Comparison of ENCODE assay signal across 9 cellular contexts in the genomic region with DNA sequence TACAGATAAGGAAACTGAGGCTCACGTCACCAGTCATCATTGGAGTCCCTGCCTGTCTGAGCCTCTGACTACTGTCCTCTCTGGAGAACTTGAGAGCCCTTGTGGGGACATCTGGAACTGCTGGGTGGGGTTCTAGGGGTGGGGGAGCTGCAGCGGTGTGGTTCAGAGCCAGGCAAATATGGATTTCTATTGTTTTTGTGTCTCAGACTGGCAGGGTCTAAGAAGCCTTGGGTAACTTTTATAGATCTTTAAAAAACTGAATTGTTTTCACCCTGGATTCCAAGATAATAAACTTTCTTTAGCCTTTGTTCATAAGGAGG. TPM values are rescaled to one million over a fixed set of nuclear protein-coding genes. Genes with fewer than 3 reads are reported as not detected.
DNase-seq lines count a peak whose midpoint lies in the region; ATAC-seq and TF ChIP-seq lines count a peak whose summit lies in the region.
"Had no signal": no experiment of that assay in that cellular context is flagged by ENCODE, and none has a peak within 500 bp of the region (broad histone marks: within the 10 kb centered on the region; RNA-seq: fewer than 3 reads in every experiment).

No MANE protein-coding gene starts in this region.

- H3K36me3 ChIP-seq in cardiac muscle cell (no peaks in the 10 kb centered on the region), Panc1 (ENCODE audit: control insufficient read depth, insufficient read depth, low read length) (no peaks in the 10 kb centered on the region), colonic mucosa (no peaks in the 10 kb centered on the region)
- H3K36me3 ChIP-seq: HAP-1 had no signal

- H3K4me3 Mint-ChIP-seq in nephron progenitor cell = no peak overlapping the region

- TF ChIP-seq CTCF in cardiac muscle cell (IDR thresholded peaks at IDR 0.05; ENCODE audit: low read depth, low read length) = peak; percentile 20
- TF ChIP-seq CTCF in Panc1 (IDR thresholded peaks at IDR 0.05) = no peak
- TF ChIP-seq CTCF in colonic mucosa (IDR thresholded peaks at IDR 0.05) = peak; percentile 32
- peak; percentile 15 for TF ChIP-seq CTCF in nephron progenitor cell (IDR thresholded peaks at IDR 0.05)

- no peaks in the 10 kb centered on the region for H3K36me3 Mint-ChIP-seq in nephron progenitor cell (ENCODE audit: low read depth)

- peaks cover 50% of the 10 kb centered on the region for H3K4me1 Mint-ChIP-seq in nephron progenitor cell

- H3K27me3 Mint-ChIP-seq in nephron progenitor cell (ENCODE audit: low read depth, poor library complexity) = peaks cover 24% of the 10 kb centered on the region

- CTCF ChIA-PET in Panc1 (lab: Charles Lee) = interaction anchor here (0.6 to 1.3 kb wide), 3 partner anchors 30 to 52 kb away, joined by 3 to 5 read pairs (median 3); no protein-coding TSS in a partner anchor

- ATAC-seq in Right ventricle myocardium inferior = no peak
- ATAC-seq in Panc1 = peak; percentile 74
- ATAC-seq in GM21381 (IDR thresholded peaks at IDR 0.05; ENCODE audit: unreplicated experiment) = no peak
- no peak for ATAC-seq in GM18868 (IDR thresholded peaks at IDR 0.05; ENCODE audit: unreplicated experiment)

- no TSS peak for BruUV-seq in Panc1 (replicated peaks; lab: Mats Ljungman, UMichigan)

- no peaks in the 10 kb centered on the region for H3K9me3 Mint-ChIP-seq in nephron progenitor cell

- H3K4me3 ChIP-seq in cardiac muscle cell = no peak overlapping the region
- no peak overlapping the region for H3K4me3 ChIP-seq in Panc1 (ENCODE audit: low read depth in 2 of 2, low read length in 2 of 2)
- H3K4me3 ChIP-seq in colonic mucosa = no peak overlapping the region
- H3K4me3 ChIP-seq: HAP-1 had no signal

- H3K9ac ChIP-seq in colonic mucosa (ENCODE audit: low read depth in 2 of 2, low read length in 2 of 2) = peak overlapping the region in 1 of 2 donors; percentile 42

- peak overlapping the region; percentile 95 for H3K27ac Mint-ChIP-seq in nephron progenitor cell

- H3K4me1 ChIP-seq in cardiac muscle cell (ENCODE audit: low read depth) (peaks cover 11% of the 10 kb centered on the region), Panc1 (ENCODE audit: control insufficient read depth, insufficient read depth, low read length) (peaks cover 24% of the 10 kb centered on the region), colonic mucosa (peaks cover 11% of the 10 kb centered on the region)

- intact Hi-C loops in Right ventricle myocardium inferior (cut with DNase I) (no loop called here), Panc1 (cut with micrococcal nuclease; ENCODE audit: unreplicated experiment) (no loop called here), colonic mucosa (cut with DNase I) (no loop called here)

- H3K9me3 ChIP-seq in cardiac muscle cell (ENCODE audit: low read depth) (no peaks in the 10 kb centered on the region), Panc1 (ENCODE audit: control insufficient read depth, insufficient read depth, low read depth, low read length) (no peaks in the 10 kb centered on the region), colonic mucosa (no peaks in the 10 kb centered on the region)
- H3K9me3 ChIP-seq: HAP-1 had no signal

- in situ Hi-C loops in Panc1 (cut with HindIII; ENCODE audit: low pct_unique_long_range_greater_than_20kb, low sequenced_read_pairs) = no loop called here

- H3K27me3 ChIP-seq in cardiac muscle cell (peaks cover 21% of the 10 kb centered on the region), Panc1 (ENCODE audit: control insufficient read depth, insufficient read depth, low read length) (no peaks in the 10 kb centered on the region), colonic mucosa (no peaks in the 10 kb centered on the region)

- POLR2A ChIA-PET in Panc1 (lab: Charles Lee) = no interaction called here

- H3K27ac ChIP-seq in cardiac muscle cell = no peak overlapping the region
- peak overlapping the region; percentile 78 for H3K27ac ChIP-seq in Panc1 (ENCODE audit: low read length)
- H3K27ac ChIP-seq in colonic mucosa = no peak overlapping the region

- DNase-seq in cardiac muscle cell (ENCODE audit: low read depth in 1 of 2, low spot score in 1 of 2) = peak in 1 of 2 donors; percentile 26
- no peak for DNase-seq in Right ventricle myocardium inferior (ENCODE audit: missing footprints)
- no peak for DNase-seq in Panc1 (ENCODE audit: low read depth, low spot score)
- peak; percentile 66 for DNase-seq in colonic mucosa
- no peak for DNase-seq in nephron progenitor cell
- DNase-seq in HPDE6-E6E7 (ENCODE audit: extremely low spot score) = no peak

RNA-seq across cellular contexts. Expression of a gene that starts 46.9 kb away (rescaled TPM):
- total RNA-seq in cardiac muscle cell = 5.5 and 15.2 TPM in 2 replicates
- 7.8 and 11.8 TPM in 2 replicates for polyA plus RNA-seq in cardiac muscle cell
- total RNA-seq in Right ventricle myocardium inferior = 14.3 TPM
- 20.4 TPM for total RNA-seq in Panc1 (2021; ENCODE audit: unreplicated experiment)
- polyA plus RNA-seq in Panc1 (2012; ENCODE audit: insufficient read length) = 14.2 TPM
- 10 to 100 TPM; 19.6 to 20.1 TPM for total RNA-seq in colonic mucosa
